In genomic region chr2:133561045-133561852, GRCh38 we compare ENCODE assay signal across 8 cellular contexts. TPM values are rescaled to one million over a fixed set of nuclear protein-coding genes. Genes with fewer than 3 reads are reported as not detected.
DNase-seq lines count a peak whose midpoint lies in the region; ATAC-seq and TF ChIP-seq lines count a peak whose summit lies in the region.

No MANE protein-coding gene starts in this region.

- peaks cover 22% of the 10 kb centered on the region for H3K4me1 Mint-ChIP-seq in nephron progenitor cell

- no peaks in the 10 kb centered on the region for H3K9me3 Mint-ChIP-seq in nephron progenitor cell

- H3K27ac Mint-ChIP-seq in nephron progenitor cell, result no peak overlapping the region

- ATAC-seq in HG02938 (IDR thresholded peaks at IDR 0.05; ENCODE audit: unreplicated experiment) (peak; percentile 84), GM18511 (IDR thresholded peaks at IDR 0.05; ENCODE audit: unreplicated experiment) (no peak)

- H3K27me3 Mint-ChIP-seq in nephron progenitor cell (ENCODE audit: low read depth, poor library complexity), result peaks cover 3% of the 10 kb centered on the region

- DNase-seq in GM12865 (ENCODE audit: low read depth) (peak; percentile 46), NCI-H82 (lab: John Stamatoyannopoulos, UW) (peak; percentile 77), dermis microvascular lymphatic vessel endothelial cell (ENCODE audit: low read depth in 2 of 2) (peak; percentile 61 to 66), nephron progenitor cell (no peak), retina (no peak), T1000 (lab: John Stamatoyannopoulos, UW) (no peak)

- no peak overlapping the region for H3K4me3 ChIP-seq in GM12865 (ENCODE audit: low read depth, low read length)

- no peak overlapping the region for H3K4me3 Mint-ChIP-seq in nephron progenitor cell

- no peaks in the 10 kb centered on the region for H3K36me3 Mint-ChIP-seq in nephron progenitor cell (ENCODE audit: low read depth)

- TF ChIP-seq CTCF in GM12865 (IDR thresholded peaks at IDR 0.05; ENCODE audit: insufficient read depth, low read depth, low read length, missing control alignments) (peak; percentile 50), nephron progenitor cell (IDR thresholded peaks at IDR 0.05) (peak; percentile 75)

RNA-seq across cellular contexts. Expression of gene NCKAP5, which starts 7.0 kb away (rescaled TPM):
- total RNA-seq in dermis microvascular lymphatic vessel endothelial cell, result under 0.01 TPM in 2 replicates

Comparison
In these comparisons a context has a peak if more than half of its experiments do, and no peak if none do; other contexts are left out.
1. DNase-seq: peak in GM12865 (single experiment), NCI-H82 (single experiment) and dermis microvascular lymphatic vessel endothelial cell (2 of 2); none in nephron progenitor cell (single experiment), retina (single experiment) and T1000 (single experiment).